1 cellular context compared by ENCODE assay signal in genomic region chr5:177094224-177095087, GRCh38.
A peak's percentile ranks its signal among the peaks of the same experiment; 100 is the strongest.
TF ChIP-seq lines count a peak whose summit lies in the region.

No MANE protein-coding gene starts in this region.

TF ChIP-seq in HepG2, 621 proteins besides CTCF, POLR2A, EP300 and RAD21 (continued from another document):
- TF ChIP-seq DMTF1 (CRISPR knock-in tag; IDR thresholded peaks at IDR 0.05), result no peak
- no peak for TF ChIP-seq GLMP (CRISPR knock-in tag; IDR thresholded peaks at IDR 0.05; ENCODE audit: borderline replicate concordance)
- TF ChIP-seq ZNF124 (CRISPR knock-in tag; IDR thresholded peaks at IDR 0.05), result peak; percentile 33; the same call in 1 of the 2 replicates
- no peak for TF ChIP-seq FOXA1 (IDR thresholded peaks at IDR 0.05)
- TF ChIP-seq FOXA1 (CRISPR knock-in tag; IDR thresholded peaks at IDR 0.05), result peak; percentile 40
- TF ChIP-seq ZNF839 (CRISPR knock-in tag; IDR thresholded peaks at IDR 0.05; ENCODE audit: borderline replicate concordance), result no peak
- TF ChIP-seq KDM1A (CRISPR knock-in tag; IDR thresholded peaks at IDR 0.05), result no peak; the same call in 1 of the 2 replicates
- no peak for TF ChIP-seq ZNF17 (CRISPR knock-in tag; IDR thresholded peaks at IDR 0.05)
- no peak for TF ChIP-seq CHCHD3 (CRISPR knock-in tag; IDR thresholded peaks at IDR 0.05)
- peak; percentile 91 for TF ChIP-seq AGO2 (optimal IDR thresholded peaks at IDR 0.05; ENCODE audit: low read depth, low read length)
- no peak for TF ChIP-seq PREB (CRISPR knock-in tag; IDR thresholded peaks at IDR 0.05)
- no peak for TF ChIP-seq ZNF646 (CRISPR knock-in tag; IDR thresholded peaks at IDR 0.05)
- TF ChIP-seq RBAK (CRISPR knock-in tag; IDR thresholded peaks at IDR 0.05), result no peak
- TF ChIP-seq ZNF570 (CRISPR knock-in tag; IDR thresholded peaks at IDR 0.05; ENCODE audit: borderline replicate concordance), result no peak
- peak; percentile 86; the same call in 1 of the 2 replicates for TF ChIP-seq PHF21A (CRISPR knock-in tag; IDR thresholded peaks at IDR 0.05)
- TF ChIP-seq ZNF441 (CRISPR knock-in tag; IDR thresholded peaks at IDR 0.05; ENCODE audit: borderline replicate concordance), result no peak
- peak; percentile 89 for TF ChIP-seq NR2F6 (IDR thresholded peaks at IDR 0.05)
- TF ChIP-seq NR2F6 (CRISPR knock-in tag; IDR thresholded peaks at IDR 0.05), result peak; percentile 95
- no peak for TF ChIP-seq ETV5 (CRISPR knock-in tag; IDR thresholded peaks at IDR 0.05; ENCODE audit: borderline replicate concordance)
- 0 out of 2 replicates have a peak, but pooled peaks have one; percentile 56 for TF ChIP-seq MXD4 (CRISPR knock-in tag; IDR thresholded peaks at IDR 0.05)
- TF ChIP-seq NR0B2 (CRISPR knock-in tag; IDR thresholded peaks at IDR 0.05), result peak; percentile 75; the same call in 1 of the 2 replicates
- peak; percentile 75; the same call in 1 of the 2 replicates for TF ChIP-seq ZNF333 (CRISPR knock-in tag; IDR thresholded peaks at IDR 0.05; ENCODE audit: borderline replicate concordance)
- 0 out of 2 replicates have a peak, but pooled peaks have one; percentile 41 for TF ChIP-seq ZNF235 (CRISPR knock-in tag; IDR thresholded peaks at IDR 0.05; ENCODE audit: borderline replicate concordance)
- no peak for TF ChIP-seq ZNF580 (CRISPR knock-in tag; IDR thresholded peaks at IDR 0.05; ENCODE audit: borderline replicate concordance, low read depth)
- peak; percentile 75; the same call in 1 of the 2 replicates for TF ChIP-seq ZFP1 (CRISPR knock-in tag; IDR thresholded peaks at IDR 0.05)
- 0 out of 2 replicates have a peak, but pooled peaks have one; percentile 25 for TF ChIP-seq ZNF343 (CRISPR knock-in tag; IDR thresholded peaks at IDR 0.05)
- TF ChIP-seq ZNF724P (CRISPR knock-in tag; IDR thresholded peaks at IDR 0.05; ENCODE audit: borderline replicate concordance), result no peak
- peak; percentile 89; the same call in 1 of the 2 replicates for TF ChIP-seq ZNF614 (CRISPR knock-in tag; IDR thresholded peaks at IDR 0.05; ENCODE audit: borderline replicate concordance)
- TF ChIP-seq ZNF33B (CRISPR knock-in tag; IDR thresholded peaks at IDR 0.05), result 0 out of 2 replicates have a peak, but pooled peaks have one; percentile 21
- peak; percentile 86 for TF ChIP-seq HDAC1 (CRISPR knock-in tag; IDR thresholded peaks at IDR 0.05)
- 0 out of 2 replicates have a peak, but pooled peaks have one; percentile 33 for TF ChIP-seq MIXL1 (CRISPR knock-in tag; IDR thresholded peaks at IDR 0.05)
- TF ChIP-seq SNAPC4 (CRISPR knock-in tag; IDR thresholded peaks at IDR 0.05), result no peak
- peak; percentile 31 to 48; a peak in 2 of 4 replicates for TF ChIP-seq MAFK (conservative IDR thresholded peaks at IDR 0.05 in 1 of 2, IDR thresholded peaks at IDR 0.05 in 1 of 2; ENCODE audit: low read length in 2 of 2)
- TF ChIP-seq ATF7 (IDR thresholded peaks at IDR 0.05), result no peak
- peak; percentile 55; the same call in 1 of the 2 replicates for TF ChIP-seq ATF7 (CRISPR knock-in tag; IDR thresholded peaks at IDR 0.05)
- no peak for TF ChIP-seq KLF13 (CRISPR knock-in tag; IDR thresholded peaks at IDR 0.05)
- 0 out of 2 replicates have a peak, but pooled peaks have one; percentile 38 for TF ChIP-seq ZNF121 (CRISPR knock-in tag; IDR thresholded peaks at IDR 0.05)
- no peak for TF ChIP-seq SOX6 (IDR thresholded peaks at IDR 0.05)
- TF ChIP-seq SOX6 (CRISPR knock-in tag; IDR thresholded peaks at IDR 0.05), result peak; percentile 82
